In the genomic region with DNA sequence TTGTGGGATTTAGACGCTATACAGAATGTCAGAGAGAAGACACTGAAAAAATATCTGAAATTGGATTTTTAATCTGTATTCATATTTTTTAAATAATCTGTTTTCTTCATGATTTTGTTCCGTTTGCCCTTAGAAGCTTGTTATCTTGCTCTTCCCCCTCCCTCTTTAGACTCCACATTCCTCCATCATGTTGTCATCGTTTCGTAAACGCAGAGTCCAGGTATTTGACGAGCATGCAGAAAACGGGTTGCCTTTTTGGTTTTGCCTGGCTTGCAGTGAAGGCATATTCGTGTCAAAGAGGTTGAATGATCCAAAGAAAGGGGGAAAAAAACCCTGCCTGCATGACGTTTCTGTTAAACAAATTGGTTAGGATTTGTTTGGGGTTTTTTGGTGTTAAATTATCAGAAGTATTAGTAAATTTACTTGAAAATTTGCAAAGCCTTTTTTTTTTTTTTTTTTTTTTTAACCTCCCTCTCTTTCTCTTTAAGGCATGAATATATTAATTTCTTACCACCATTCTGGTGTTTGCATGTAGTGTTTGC, we compare ENCODE assay signal across 10 cellular contexts. TPM values are rescaled to one million over a fixed set of nuclear protein-coding genes. Genes with fewer than 3 reads are reported as not detected.
DNase-seq lines count a peak whose midpoint lies in the region; ATAC-seq and TF ChIP-seq lines count a peak whose summit lies in the region.
"Had no signal": no experiment of that assay in that cellular context is flagged by ENCODE, and none has a peak within 500 bp of the region (broad histone marks: within the 10 kb centered on the region; RNA-seq: fewer than 3 reads in every experiment).

No MANE protein-coding gene starts in this region.

- peaks cover 29 to 37% of the 10 kb centered on the region in 2 donors for H3K4me1 Mint-ChIP-seq in effector memory CD8-positive, alpha-beta T cell (ENCODE audit: low read depth in 2 of 2)
- H3K4me1 Mint-ChIP-seq in T-helper 17 cell = peaks cover 30% of the 10 kb centered on the region
- H3K4me1 Mint-ChIP-seq in activated naive CD4-positive, alpha-beta T cell treated with anti-CD3 and anti-CD28 coated beads, Interleukin-2, amount 10 ng/mL, durations not matched to agents 7 days and 5 days = peaks cover 34% of the 10 kb centered on the region

- H3K9me3 Mint-ChIP-seq in effector memory CD8-positive, alpha-beta T cell = no peaks in the 10 kb centered on the region
- no peaks in the 10 kb centered on the region for H3K9me3 Mint-ChIP-seq in activated naive CD4-positive, alpha-beta T cell treated with anti-CD3 and anti-CD28 coated beads, Interleukin-2, amount 10 ng/mL, durations not matched to agents 7 days and 5 days
- H3K9me3 Mint-ChIP-seq: stimulated activated naive CD8-positive, alpha-beta T cell treated with anti-CD3 and anti-CD28 coated beads, Interleukin-15, Interleukin-2, amounts not matched to agents 100 ng/mL and 50 ng/mL, for 24 hours had no signal

- H3K27ac Mint-ChIP-seq in effector memory CD8-positive, alpha-beta T cell = no peak overlapping the region
- H3K27ac Mint-ChIP-seq in T-helper 17 cell = no peak overlapping the region
- no peak overlapping the region for H3K27ac Mint-ChIP-seq in activated naive CD4-positive, alpha-beta T cell treated with anti-CD3 and anti-CD28 coated beads, Interleukin-2, amount 10 ng/mL, durations not matched to agents 7 days and 5 days
- H3K27ac Mint-ChIP-seq: stimulated activated naive CD8-positive, alpha-beta T cell treated with anti-CD3 and anti-CD28 coated beads, Interleukin-15, Interleukin-2, amounts not matched to agents 100 ng/mL and 50 ng/mL, for 24 hours had no signal

- peak; percentile 54 for DNase-seq in AG08396 (ENCODE audit: low spot score)
- peak; percentile 60 for DNase-seq in cerebellar cortex (ENCODE audit: low spot score)
- DNase-seq in lung microvascular endothelial cell (ENCODE audit: low read depth in 2 of 2) = peak; percentile 55 to 69
- no peak for DNase-seq in effector memory CD8-positive, alpha-beta T cell
- DNase-seq in T-helper 17 cell = no peak
- DNase-seq in DMS153 treated with DMSO at 0.1 percent for 48 hours (lab: John Stamatoyannopoulos, UW; ENCODE audit: unreplicated experiment) = no peak
- no peak for DNase-seq in activated naive CD4-positive, alpha-beta T cell treated with anti-CD3 and anti-CD28 coated beads, Interleukin-2, amount 10 ng/mL, durations not matched to agents 7 days and 5 days
- DNase-seq: DMS153 had no signal

- no peak for TF ChIP-seq EP300 in Ishikawa (IDR thresholded peaks at IDR 0.05; ENCODE audit: borderline replicate concordance)

- no peak overlapping the region for H3K4me3 Mint-ChIP-seq in effector memory CD8-positive, alpha-beta T cell
- no peak overlapping the region for H3K4me3 Mint-ChIP-seq in T-helper 17 cell
- no peak overlapping the region for H3K4me3 Mint-ChIP-seq in activated naive CD4-positive, alpha-beta T cell treated with anti-CD3 and anti-CD28 coated beads, Interleukin-2, amount 10 ng/mL, durations not matched to agents 7 days and 5 days
- H3K4me3 Mint-ChIP-seq: stimulated activated naive CD8-positive, alpha-beta T cell treated with anti-CD3 and anti-CD28 coated beads, Interleukin-15, Interleukin-2, amounts not matched to agents 100 ng/mL and 50 ng/mL, for 24 hours had no signal

- no peaks in the 10 kb centered on the region for H3K9me3 ChIP-seq in T-helper 17 cell (ENCODE audit: control insufficient read depth, low read length, poor library complexity, severe bottlenecking)

- no peaks in the 10 kb centered on the region for H3K27me3 Mint-ChIP-seq in effector memory CD8-positive, alpha-beta T cell
- no peaks in the 10 kb centered on the region for H3K27me3 Mint-ChIP-seq in T-helper 17 cell
- no peaks in the 10 kb centered on the region for H3K27me3 Mint-ChIP-seq in activated naive CD4-positive, alpha-beta T cell treated with anti-CD3 and anti-CD28 coated beads, Interleukin-2, amount 10 ng/mL, durations not matched to agents 7 days and 5 days
- H3K27me3 Mint-ChIP-seq: stimulated activated naive CD8-positive, alpha-beta T cell treated with anti-CD3 and anti-CD28 coated beads, Interleukin-15, Interleukin-2, amounts not matched to agents 100 ng/mL and 50 ng/mL, for 24 hours had no signal

- ATAC-seq in effector memory CD8-positive, alpha-beta T cell (replicated peaks) = no peak
- no peak for ATAC-seq in T-helper 17 cell

- H3K36me3 Mint-ChIP-seq in effector memory CD8-positive, alpha-beta T cell (ENCODE audit: insufficient read depth) = peaks cover 27% of the 10 kb centered on the region
- H3K36me3 Mint-ChIP-seq in T-helper 17 cell (ENCODE audit: low read depth) = no peaks in the 10 kb centered on the region
- H3K36me3 Mint-ChIP-seq in activated naive CD4-positive, alpha-beta T cell treated with anti-CD3 and anti-CD28 coated beads, Interleukin-2, amount 10 ng/mL, durations not matched to agents 7 days and 5 days = peaks cover 13% of the 10 kb centered on the region

- TF ChIP-seq RAD21 in Ishikawa (IDR thresholded peaks at IDR 0.05; ENCODE audit: low read depth) = no peak

- CTCF ChIA-PET in activated naive CD4-positive, alpha-beta T cell treated with anti-CD3 and anti-CD28 coated beads, Interleukin-2, amount 10 ng/mL, durations not matched to agents 7 days and 5 days (lab: Charles Lee) = no interaction called here

TF ChIP-seq in Ishikawa, 13 proteins besides CTCF, POLR2A, EP300 and RAD21:
- TF ChIP-seq TCF12 (IDR thresholded peaks at IDR 0.05; ENCODE audit: low read depth) (no peak), CEBPB (IDR thresholded peaks at IDR 0.05) (peak; percentile 52; the same call in 1 of the 2 replicates), TEAD4 (IDR thresholded peaks at IDR 0.05) (peak; percentile 94), FOXM1 (IDR thresholded peaks at IDR 0.05; ENCODE audit: borderline replicate concordance, low read depth) (no peak), EGR1 (IDR thresholded peaks at IDR 0.05) (no peak), TAF1 (IDR thresholded peaks at IDR 0.05; ENCODE audit: low read depth) (no peak), CREB1 (IDR thresholded peaks at IDR 0.05; ENCODE audit: low read depth) (no peak), ZBTB7A (IDR thresholded peaks at IDR 0.05; ENCODE audit: low read depth) (no peak), NFIC (IDR thresholded peaks at IDR 0.05) (no peak), YY1 (IDR thresholded peaks at IDR 0.05; ENCODE audit: low read depth) (no peak)
- TF ChIP-seq, protein P1, sequence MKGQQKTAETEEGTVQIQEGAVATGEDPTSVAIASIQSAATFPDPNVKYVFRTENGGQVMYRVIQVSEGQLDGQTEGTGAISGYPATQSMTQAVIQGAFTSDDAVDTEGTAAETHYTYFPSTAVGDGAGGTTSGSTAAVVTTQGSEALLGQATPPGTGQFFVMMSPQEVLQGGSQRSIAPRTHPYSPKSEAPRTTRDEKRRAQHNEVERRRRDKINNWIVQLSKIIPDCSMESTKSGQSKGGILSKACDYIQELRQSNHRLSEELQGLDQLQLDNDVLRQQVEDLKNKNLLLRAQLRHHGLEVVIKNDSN (IDR thresholded peaks at IDR 0.05) = no peak
- TF ChIP-seq, protein P2, sequence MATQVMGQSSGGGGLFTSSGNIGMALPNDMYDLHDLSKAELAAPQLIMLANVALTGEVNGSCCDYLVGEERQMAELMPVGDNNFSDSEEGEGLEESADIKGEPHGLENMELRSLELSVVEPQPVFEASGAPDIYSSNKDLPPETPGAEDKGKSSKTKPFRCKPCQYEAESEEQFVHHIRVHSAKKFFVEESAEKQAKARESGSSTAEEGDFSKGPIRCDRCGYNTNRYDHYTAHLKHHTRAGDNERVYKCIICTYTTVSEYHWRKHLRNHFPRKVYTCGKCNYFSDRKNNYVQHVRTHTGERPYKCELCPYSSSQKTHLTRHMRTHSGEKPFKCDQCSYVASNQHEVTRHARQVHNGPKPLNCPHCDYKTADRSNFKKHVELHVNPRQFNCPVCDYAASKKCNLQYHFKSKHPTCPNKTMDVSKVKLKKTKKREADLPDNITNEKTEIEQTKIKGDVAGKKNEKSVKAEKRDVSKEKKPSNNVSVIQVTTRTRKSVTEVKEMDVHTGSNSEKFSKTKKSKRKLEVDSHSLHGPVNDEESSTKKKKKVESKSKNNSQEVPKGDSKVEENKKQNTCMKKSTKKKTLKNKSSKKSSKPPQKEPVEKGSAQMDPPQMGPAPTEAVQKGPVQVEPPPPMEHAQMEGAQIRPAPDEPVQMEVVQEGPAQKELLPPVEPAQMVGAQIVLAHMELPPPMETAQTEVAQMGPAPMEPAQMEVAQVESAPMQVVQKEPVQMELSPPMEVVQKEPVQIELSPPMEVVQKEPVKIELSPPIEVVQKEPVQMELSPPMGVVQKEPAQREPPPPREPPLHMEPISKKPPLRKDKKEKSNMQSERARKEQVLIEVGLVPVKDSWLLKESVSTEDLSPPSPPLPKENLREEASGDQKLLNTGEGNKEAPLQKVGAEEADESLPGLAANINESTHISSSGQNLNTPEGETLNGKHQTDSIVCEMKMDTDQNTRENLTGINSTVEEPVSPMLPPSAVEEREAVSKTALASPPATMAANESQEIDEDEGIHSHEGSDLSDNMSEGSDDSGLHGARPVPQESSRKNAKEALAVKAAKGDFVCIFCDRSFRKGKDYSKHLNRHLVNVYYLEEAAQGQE (IDR thresholded peaks at IDR 0.05; ENCODE audit: low read depth) = no peak
- TF ChIP-seq, protein P3, sequence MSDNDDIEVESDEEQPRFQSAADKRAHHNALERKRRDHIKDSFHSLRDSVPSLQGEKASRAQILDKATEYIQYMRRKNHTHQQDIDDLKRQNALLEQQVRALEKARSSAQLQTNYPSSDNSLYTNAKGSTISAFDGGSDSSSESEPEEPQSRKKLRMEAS (IDR thresholded peaks at IDR 0.05) = 0 out of 2 replicates have a peak, but pooled peaks have one; percentile 15

RNA-seq across cellular contexts. Expression of a gene that starts 2.9 kb away (rescaled TPM):
- total RNA-seq in lung microvascular endothelial cell (412 and 449 TPM in 2 replicates), T-helper 17 cell (100 to 1,000 TPM; 734 to 740 TPM)

RNA-seq across cellular contexts. Expression of a gene that starts 50.7 kb away (rescaled TPM):
- total RNA-seq in lung microvascular endothelial cell = 8.5 and 10.9 TPM in 2 replicates
- total RNA-seq in T-helper 17 cell = 10 to 100 TPM; 14.4 to 16.2 TPM

Comparison
In these comparisons a context has a peak if more than half of its experiments do, and no peak if none do; other contexts are left out.
1. DNase-seq: peak in AG08396 (single experiment), cerebellar cortex (single experiment) and lung microvascular endothelial cell (2 of 2); none in effector memory CD8-positive, alpha-beta T cell (0 of 3), T-helper 17 cell (0 of 3), DMS153 treated with DMSO at 0.1 percent for 48 hours (single experiment) and activated naive CD4-positive, alpha-beta T cell treated with anti-CD3 and anti-CD28 coated beads, Interleukin-2, amount 10 ng/mL, durations not matched to agents 7 days and 5 days (single experiment).